Comparison of ENCODE assay signal across 24 cellular contexts in the genomic region with DNA sequence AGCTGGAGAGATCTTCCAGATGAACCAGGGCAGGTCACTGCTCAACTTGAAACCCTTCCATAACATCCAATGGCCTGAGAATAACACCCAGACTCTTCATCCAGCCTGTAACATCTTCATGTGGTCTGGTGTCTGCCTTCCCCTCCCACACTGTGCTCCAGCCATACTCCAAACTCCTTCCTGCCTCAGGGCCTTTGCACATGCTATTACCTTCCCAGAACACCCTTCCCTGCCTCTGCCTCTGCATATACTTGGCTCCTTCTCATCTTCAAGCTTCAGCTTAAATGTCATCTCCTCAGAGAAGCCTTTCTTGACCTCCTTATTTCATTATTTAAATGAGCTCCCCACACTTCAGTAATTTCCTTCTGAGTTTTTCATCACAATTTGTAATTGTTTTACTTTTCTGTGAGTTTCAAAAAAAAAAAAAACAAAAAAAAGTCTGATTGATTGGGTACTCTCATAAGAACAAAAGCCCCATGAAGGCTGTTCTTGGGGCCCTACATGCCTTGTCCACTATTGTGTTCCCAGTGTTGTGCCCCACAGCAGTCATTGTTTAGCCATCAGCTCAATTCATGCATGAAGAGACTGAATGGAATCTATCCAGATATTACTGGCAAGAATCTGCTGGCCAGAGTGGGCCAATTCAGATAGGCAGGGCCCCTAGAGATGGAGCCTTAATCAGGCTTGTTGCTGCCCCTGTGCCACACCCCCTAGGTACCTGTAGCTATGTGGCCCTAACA. TPM values are rescaled to one million over a fixed set of nuclear protein-coding genes. Genes with fewer than 3 reads are reported as not detected.
"Had no signal": no experiment of that assay in that cellular context is flagged by ENCODE, and none has a peak within 500 bp of the region (broad histone marks: within the 10 kb centered on the region; RNA-seq: fewer than 3 reads in every experiment).

No MANE protein-coding gene starts in this region.

- ATAC-seq: activated naive CD8-positive, alpha-beta T cell treated with anti-CD3 and anti-CD28 coated beads, Interleukin-2, amount 50 U/mL, for 24 hours; activated T-cell treated with anti-CD3 and anti-CD28 coated beads, Interleukin-2, amount 50 U/mL, for 72 hours; body of pancreas; left colon; natural killer cell treated with Interleukin-12 subunit alpha and Interleukin-12 subunit beta and Interleukin-15 and Interleukin-18, amount 100 ng/mL, for 72 hours; stimulated activated memory B cell treated with anti-CD40 and anti-IgM and Interleukin-4, amounts not matched to agents 10 μg/mL and 1 μg/mL and 100 μg/mL, for 72 hours had no signal

- H3K9me3 Mint-ChIP-seq: activated CD4-positive, alpha-beta memory T cell treated with anti-CD3 and anti-CD28 coated beads for 36 hours; activated naive CD8-positive, alpha-beta T cell treated with anti-CD3 and anti-CD28 coated beads, Interleukin-2, amount 50 U/mL, for 24 hours; activated T-cell treated with anti-CD3 and anti-CD28 coated beads, Interleukin-2, amount 50 U/mL, for 72 hours; natural killer cell treated with Interleukin-12 subunit alpha and Interleukin-12 subunit beta and Interleukin-15 and Interleukin-18, amount 100 ng/mL, for 72 hours had no signal

- H3K27me3 Mint-ChIP-seq: activated naive CD8-positive, alpha-beta T cell treated with anti-CD3 and anti-CD28 coated beads, Interleukin-2, amount 50 U/mL, for 24 hours had no signal

- H3K36me3 Mint-ChIP-seq: activated CD4-positive, alpha-beta memory T cell treated with anti-CD3 and anti-CD28 coated beads for 36 hours; natural killer cell treated with Interleukin-12 subunit alpha and Interleukin-12 subunit beta and Interleukin-15 and Interleukin-18, amount 100 ng/mL, for 72 hours; stimulated activated memory B cell treated with anti-CD40 and anti-IgM and Interleukin-4, amounts not matched to agents 10 μg/mL and 1 μg/mL and 100 μg/mL, for 72 hours had no signal

- DNase-seq: activated CD4-positive, alpha-beta memory T cell treated with anti-CD3 and anti-CD28 coated beads for 36 hours; activated CD4-positive, alpha-beta T cell treated with anti-CD3 and anti-CD28 coated beads for 4 hours; activated CD4-positive, CD25-positive, alpha-beta regulatory T cell; activated effector memory CD4-positive, alpha-beta T cell treated with anti-CD3 and anti-CD28 coated beads, Interleukin-2, amount 50 U/mL, for 16 hours; activated naive CD4-positive, alpha-beta T cell treated with anti-CD3 and anti-CD28 coated beads, Interleukin-2, amount 50 U/mL, for 16 hours; activated naive CD8-positive, alpha-beta T cell treated with anti-CD3 and anti-CD28 coated beads, Interleukin-2, amount 50 U/mL, for 24 hours; activated T-cell treated with anti-CD3 and anti-CD28 coated beads, Interleukin-2, amount 50 U/mL, for 72 hours; body of pancreas; effector CD4-positive, alpha-beta T cell; erythroblast; foreskin fibroblast; left colon; occipital lobe; sigmoid colon; stimulated activated CD4-positive, alpha-beta T cell treated with anti-CD3 and anti-CD28 coated beads, Interleukin-15, amount 100 ng/mL, for 24 hours; stomach; T1000; uterus had no signal

- H3K27ac Mint-ChIP-seq: activated CD4-positive, alpha-beta memory T cell treated with anti-CD3 and anti-CD28 coated beads for 36 hours; activated naive CD8-positive, alpha-beta T cell treated with anti-CD3 and anti-CD28 coated beads, Interleukin-2, amount 50 U/mL, for 24 hours; activated T-cell treated with anti-CD3 and anti-CD28 coated beads, Interleukin-2, amount 50 U/mL, for 72 hours; memory B cell; natural killer cell treated with Interleukin-12 subunit alpha and Interleukin-12 subunit beta and Interleukin-15 and Interleukin-18, amount 100 ng/mL, for 72 hours; stimulated activated memory B cell treated with anti-CD40 and anti-IgM and Interleukin-4, amounts not matched to agents 10 μg/mL and 1 μg/mL and 100 μg/mL, for 72 hours had no signal

- H3K4me3 Mint-ChIP-seq: activated CD4-positive, alpha-beta memory T cell treated with anti-CD3 and anti-CD28 coated beads for 36 hours; activated naive CD8-positive, alpha-beta T cell treated with anti-CD3 and anti-CD28 coated beads, Interleukin-2, amount 50 U/mL, for 24 hours; activated T-cell treated with anti-CD3 and anti-CD28 coated beads, Interleukin-2, amount 50 U/mL, for 72 hours; memory B cell; natural killer cell treated with Interleukin-12 subunit alpha and Interleukin-12 subunit beta and Interleukin-15 and Interleukin-18, amount 100 ng/mL, for 72 hours; stimulated activated memory B cell treated with anti-CD40 and anti-IgM and Interleukin-4, amounts not matched to agents 10 μg/mL and 1 μg/mL and 100 μg/mL, for 72 hours had no signal

- H3K4me1 Mint-ChIP-seq: activated naive CD8-positive, alpha-beta T cell treated with anti-CD3 and anti-CD28 coated beads, Interleukin-2, amount 50 U/mL, for 24 hours; memory B cell; stimulated activated memory B cell treated with anti-CD40 and anti-IgM and Interleukin-4, amounts not matched to agents 10 μg/mL and 1 μg/mL and 100 μg/mL, for 72 hours had no signal

RNA-seq across cellular contexts. Expression of a gene that starts 22.1 kb away (rescaled TPM):
- total RNA-seq: activated CD4-positive, alpha-beta memory T cell treated with anti-CD3 and anti-CD28 coated beads for 36 hours; chondrocyte; fibroblast of lung; left colon; natural killer cell treated with Interleukin-12 subunit alpha and Interleukin-12 subunit beta and Interleukin-15 and Interleukin-18, amount 100 ng/mL, for 72 hours; stomach; tibial nerve; uterus had no signal
